12 cellular contexts compared by ENCODE assay signal in the genomic region with DNA sequence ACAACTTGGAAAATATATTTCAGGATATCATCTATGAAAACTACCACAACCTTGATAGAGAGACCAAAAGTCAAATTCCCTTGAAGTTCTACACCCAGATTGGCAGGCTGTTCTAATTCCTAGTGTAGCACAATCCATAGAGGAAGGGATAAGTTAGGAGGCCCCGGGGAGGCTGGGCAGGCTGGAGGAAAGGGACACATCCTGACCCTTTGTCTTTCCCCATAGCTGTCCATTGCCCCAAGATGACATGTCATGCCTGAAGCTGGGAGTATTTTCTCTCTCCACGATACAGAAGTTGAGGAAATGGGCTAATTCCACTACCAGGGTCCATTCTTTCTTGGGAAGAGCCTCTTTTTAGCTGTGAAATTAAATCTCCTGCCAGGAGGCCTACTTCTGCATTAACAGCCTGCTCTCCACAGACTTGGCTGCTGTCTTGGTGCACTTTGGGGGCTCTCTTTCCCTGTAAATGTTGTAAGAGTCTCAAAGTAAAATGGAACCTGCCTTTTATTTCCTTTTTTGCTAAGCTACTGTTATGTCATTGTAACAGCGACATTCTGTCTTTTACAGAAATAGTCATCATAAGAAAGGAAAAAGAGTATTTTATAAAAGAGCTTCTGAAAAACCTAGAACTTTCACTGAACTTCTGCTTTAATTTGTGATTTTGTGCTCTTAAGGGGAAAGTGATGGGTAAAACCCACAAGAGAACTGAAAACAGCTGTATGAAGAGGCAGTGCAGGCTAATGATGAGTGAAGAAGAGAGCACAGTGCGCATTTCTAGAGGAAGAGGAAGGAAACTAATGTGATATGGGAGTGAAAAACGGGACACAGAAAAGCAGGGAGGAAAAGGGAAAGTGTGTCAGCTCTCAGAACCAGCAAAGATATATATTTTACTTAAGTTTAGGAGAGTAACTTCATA. TPM values are rescaled to one million over a fixed set of nuclear protein-coding genes. Genes with fewer than 3 reads are reported as not detected.
A peak's percentile ranks its signal among the peaks of the same experiment; 100 is the strongest.
DNase-seq lines count a peak whose midpoint lies in the region; ATAC-seq, FAIRE-seq and TF ChIP-seq lines count a peak whose summit lies in the region.
"Not testable (repeated sequence)": the region's sequence is repeated elsewhere in the genome, so short reads cannot be mapped to it uniquely, and the experiment has no call there.
"Had no signal": no experiment of that assay in that cellular context is flagged by ENCODE, and none has a peak within 500 bp of the region (broad histone marks: within the 10 kb centered on the region; RNA-seq: fewer than 3 reads in every experiment).

No MANE protein-coding gene starts in this region.

- CTCF ChIA-PET in AG04450 (lab: Charles Lee) = interaction anchor here (0.6 to 2.2 kb wide), 8 partner anchors 18 to 575 kb away, joined by 3 to 8 read pairs (median 3); no protein-coding TSS in a partner anchor
- CTCF ChIA-PET in endothelial cell of umbilical vein (lab: Charles Lee) = interaction anchor here (0.7 to 1.8 kb wide), 9 partner anchors 10 to 253 kb away, joined by 3 to 16 read pairs (median 3); no protein-coding TSS in a partner anchor
- CTCF ChIA-PET in naive thymus-derived CD4-positive, alpha-beta T cell (lab: Charles Lee) = interaction anchor here (0.6 to 0.8 kb wide), 4 partner anchors 18 to 575 kb away, joined by 3 to 4 read pairs (median 3); no protein-coding TSS in a partner anchor

- H3K9me3 Mint-ChIP-seq in naive thymus-derived CD4-positive, alpha-beta T cell = not testable (repeated sequence)

- peak; percentile 53 for TF ChIP-seq CTCF in AG04450 (IDR thresholded peaks at IDR 0.05; ENCODE audit: low read depth, low read length)
- peak; percentile 64 for TF ChIP-seq CTCF in GM13977 (IDR thresholded peaks at IDR 0.05; ENCODE audit: extremely low read depth, insufficient read depth, missing control alignments)
- peak; percentile 56 for TF ChIP-seq CTCF in WERI-Rb-1 (IDR thresholded peaks at IDR 0.05; ENCODE audit: low read depth, low read length)
- TF ChIP-seq CTCF in endothelial cell of umbilical vein (IDR thresholded peaks at IDR 0.05; ENCODE audit: extremely low read depth in 1 of 2, insufficient read depth in 1 of 2, low read depth in 1 of 2, low read length in 2 of 2) = peak; percentile 30 to 46

- not testable (repeated sequence) for H3K36me3 Mint-ChIP-seq in naive thymus-derived CD4-positive, alpha-beta T cell

- not testable (repeated sequence) for H3K27ac ChIP-seq in AG04450 (ENCODE audit: low read depth, low read length); WERI-Rb-1; endothelial cell of umbilical vein (ENCODE audit: insufficient read depth, low read depth, low read length); naive thymus-derived CD4-positive, alpha-beta T cell (ENCODE audit: low read depth, low read length)

- not testable (repeated sequence) for TF ChIP-seq POLR2A in endothelial cell of umbilical vein (IDR thresholded peaks at IDR 0.05; ENCODE audit: low read depth, low read length)

- H3K4me3 Mint-ChIP-seq in naive thymus-derived CD4-positive, alpha-beta T cell = peak overlapping the region in 7 of 10 donors; percentile 35 to 66 (median 58)

- H3K9me3 ChIP-seq in AG04450 (ENCODE audit: control insufficient read depth, insufficient read depth, low read length); WERI-Rb-1 (ENCODE audit: severe bottlenecking); endothelial cell of umbilical vein (replicated peaks; ENCODE audit: control insufficient read depth, insufficient read depth, low read length); naive thymus-derived CD4-positive, alpha-beta T cell (ENCODE audit: control insufficient read depth in 2 of 3, low read length in 3 of 3): not testable (repeated sequence)

- H3K4me1 ChIP-seq in endothelial cell of umbilical vein (ENCODE audit: control insufficient read depth, extremely low read depth, insufficient read depth, low read length); naive thymus-derived CD4-positive, alpha-beta T cell (ENCODE audit: control insufficient read depth in 2 of 2, insufficient read depth in 2 of 2, low read length in 2 of 2): not testable (repeated sequence)

- ATAC-seq in GM21515 (IDR thresholded peaks at IDR 0.05; ENCODE audit: unreplicated experiment) = peak; percentile 73
- ATAC-seq in HG03066 (IDR thresholded peaks at IDR 0.05; ENCODE audit: low read depth, unreplicated experiment) = peak; percentile 57
- ATAC-seq in naive thymus-derived CD4-positive, alpha-beta T cell = peak; percentile 51

- in situ Hi-C loops in GM13977 (cut with MboI; ENCODE audit: low pct_unique_long_range_greater_than_20kb, low sequenced_read_pairs, unreplicated experiment) = loop anchor here (25.0 kb wide), 1 partner anchor 99 kb away; a partner anchor contains a TSS

- not testable (repeated sequence) for H4K20me1 ChIP-seq in endothelial cell of umbilical vein (replicated peaks; ENCODE audit: control insufficient read depth, extremely low read depth, insufficient read depth, low read length)

- DNase-seq in AG04450 (ENCODE audit: low read depth, low spot score); WERI-Rb-1: not testable (repeated sequence)
- peak; percentile 14 for DNase-seq in GM13977 (ENCODE audit: low spot score)
- peak; percentile 70 for DNase-seq in MV-4-11 (lab: John Stamatoyannopoulos, UW)
- DNase-seq in endothelial cell of umbilical vein (ENCODE audit: low read depth, low spot score) = peak; percentile 6
- peak in 2 of 9 donors; percentile 9 to 28 for DNase-seq in naive thymus-derived CD4-positive, alpha-beta T cell

- H3K4me2 ChIP-seq in endothelial cell of umbilical vein (ENCODE audit: insufficient read depth, low read length) = not testable (repeated sequence)

- not testable (repeated sequence) for H3K27me3 ChIP-seq in AG04450 (ENCODE audit: control insufficient read depth, insufficient read depth, low read length); WERI-Rb-1 (ENCODE audit: insufficient read depth, low read depth, severe bottlenecking); naive thymus-derived CD4-positive, alpha-beta T cell (ENCODE audit: control insufficient read depth in 2 of 2, insufficient read depth in 2 of 2, low read length in 2 of 2)
- peaks cover 0 to 18% of the 10 kb centered on the region in 2 experiments for H3K27me3 ChIP-seq in endothelial cell of umbilical vein (ENCODE audit: control insufficient read depth in 2 of 2, insufficient read depth in 2 of 2, low read length in 2 of 2)

- FAIRE-seq in endothelial cell of umbilical vein (lab: Jason Lieb, UNC) = peak; percentile 15

- POLR2A ChIA-PET in AG04450 (lab: Yijun Ruan, JAX); endothelial cell of umbilical vein (lab: Charles Lee); naive thymus-derived CD4-positive, alpha-beta T cell (lab: Charles Lee): not testable (repeated sequence)

- H3K27me3 Mint-ChIP-seq in naive thymus-derived CD4-positive, alpha-beta T cell = peaks cover 6 to 38% (median 19%) of the 10 kb centered on the region in 5 donors

- BruUV-seq in endothelial cell of umbilical vein (replicated peaks; lab: Mats Ljungman, UMichigan) = not testable (repeated sequence)

- H3K36me3 ChIP-seq in WERI-Rb-1; endothelial cell of umbilical vein (ENCODE audit: control insufficient read depth in 2 of 2, extremely low read depth in 1 of 2, insufficient read depth in 2 of 2, low read length in 2 of 2); naive thymus-derived CD4-positive, alpha-beta T cell (ENCODE audit: control insufficient read depth in 2 of 3, insufficient read depth in 3 of 3, low read length in 3 of 3): not testable (repeated sequence)

- H3K4me3 ChIP-seq in AG04450 (ENCODE audit: low read depth, low read length); WERI-Rb-1 (ENCODE audit: low read depth, low read length); endothelial cell of umbilical vein (replicated peaks in 1 of 3; ENCODE audit: insufficient read depth in 1 of 3, low read depth in 1 of 3, low read length in 3 of 3); naive thymus-derived CD4-positive, alpha-beta T cell (ENCODE audit: low read length): not testable (repeated sequence)

- not testable (repeated sequence) for H2AFZ ChIP-seq in endothelial cell of umbilical vein (ENCODE audit: low read depth, low read length)

- dilution Hi-C loops in endothelial cell of umbilical vein (cut with MboI; ENCODE audit: extremely low pct_ligation_motif_present, low sequenced_read_pairs) = not testable (repeated sequence)

- not testable (repeated sequence) for H3K79me2 ChIP-seq in endothelial cell of umbilical vein (ENCODE audit: control insufficient read depth, insufficient read depth, low read length)

- not testable (repeated sequence) for H3K4me1 Mint-ChIP-seq in naive thymus-derived CD4-positive, alpha-beta T cell

- not testable (repeated sequence) for H3K9ac ChIP-seq in endothelial cell of umbilical vein (replicated peaks; ENCODE audit: extremely low read depth, insufficient read depth, low read length)

- intact Hi-C loops in endothelial cell of umbilical vein (cut with micrococcal nuclease) = not testable (repeated sequence)
- intact Hi-C loops in naive thymus-derived CD4-positive, alpha-beta T cell (cut with micrococcal nuclease) = loop anchor here in 1 of 2 donors (1.0 kb wide), 1 partner anchor 576 kb away; no protein-coding TSS in a partner anchor

- not testable (repeated sequence) for H3K9me1 ChIP-seq in endothelial cell of umbilical vein (replicated peaks; ENCODE audit: control insufficient read depth, extremely low read depth, insufficient read depth, low read length)

- H3K27ac Mint-ChIP-seq in naive thymus-derived CD4-positive, alpha-beta T cell = peak overlapping the region in 2 of 9 donors; percentile 13 to 66

RNA-seq across cellular contexts. Expression of a gene that starts 3.4 kb away (rescaled TPM):
- polyA plus RNA-seq in AG04450 (2011; rRNA removed) (not detected in 2 replicates), endothelial cell of umbilical vein (not detected in 2 replicates)
- not detected in 2 replicates for polyA minus RNA-seq in AG04450 (2011; rRNA and poly(A)+ RNA removed)
- not detected in 2 replicates for total RNA-seq in endothelial cell of umbilical vein
- polyA plus RNA-seq in endothelial cell of umbilical vein (2011; cell fraction: cytosol; rRNA removed) = not detected in 2 replicates
- polyA plus RNA-seq in endothelial cell of umbilical vein (2011; cell fraction: nucleus; rRNA removed) = not detected in 2 replicates
- polyA plus RNA-seq in endothelial cell of umbilical vein (2012) = not detected in 2 replicates
- polyA minus RNA-seq in endothelial cell of umbilical vein = not detected in 2 replicates
- not detected for polyA minus RNA-seq in endothelial cell of umbilical vein (2011; cell fraction: cytosol; rRNA and poly(A)+ RNA removed)
- not detected in 2 replicates for polyA minus RNA-seq in endothelial cell of umbilical vein (2011; cell fraction: nucleus; rRNA and poly(A)+ RNA removed)
- not detected for total RNA-seq in naive thymus-derived CD4-positive, alpha-beta T cell
- not detected for polyA plus RNA-seq in naive thymus-derived CD4-positive, alpha-beta T cell
- total RNA-seq: activated CD8-positive, alpha-beta memory T cell treated with anti-CD3 and anti-CD28 coated beads for 36 hours; ascending aorta; frontal cortex; SJSA1 had no signal

RNA-seq across cellular contexts. Expression of a gene that starts 6.7 kb away (rescaled TPM):
- polyA plus RNA-seq in AG04450 (2011; rRNA removed) (not detected in 2 replicates), endothelial cell of umbilical vein (not detected in 2 replicates)
- not detected in 2 replicates for polyA minus RNA-seq in AG04450 (2011; rRNA and poly(A)+ RNA removed)
- total RNA-seq in endothelial cell of umbilical vein = not detected in 2 replicates
- not detected in 2 replicates for polyA plus RNA-seq in endothelial cell of umbilical vein (2011; cell fraction: cytosol; rRNA removed)
- polyA plus RNA-seq in endothelial cell of umbilical vein (2011; cell fraction: nucleus; rRNA removed) = not detected in 2 replicates
- not detected in 2 replicates for polyA plus RNA-seq in endothelial cell of umbilical vein (2012)
- polyA minus RNA-seq in endothelial cell of umbilical vein = not detected in 2 replicates
- not detected for polyA minus RNA-seq in endothelial cell of umbilical vein (2011; cell fraction: cytosol; rRNA and poly(A)+ RNA removed)
- not detected in 2 replicates for polyA minus RNA-seq in endothelial cell of umbilical vein (2011; cell fraction: nucleus; rRNA and poly(A)+ RNA removed)
- total RNA-seq in naive thymus-derived CD4-positive, alpha-beta T cell = not detected
- polyA plus RNA-seq in naive thymus-derived CD4-positive, alpha-beta T cell = not detected
- total RNA-seq: activated CD8-positive, alpha-beta memory T cell treated with anti-CD3 and anti-CD28 coated beads for 36 hours; ascending aorta; frontal cortex; SJSA1 had no signal

RNA-seq across cellular contexts. Expression of a gene that starts 11.7 kb away (rescaled TPM):
- polyA plus RNA-seq in AG04450 (2011; rRNA removed) = not detected in 2 replicates
- polyA minus RNA-seq in AG04450 (2011; rRNA and poly(A)+ RNA removed) = not detected in 2 replicates
- total RNA-seq in endothelial cell of umbilical vein = not detected in 2 replicates
- not detected in 2 replicates for polyA plus RNA-seq in endothelial cell of umbilical vein
- not detected in 2 replicates for polyA plus RNA-seq in endothelial cell of umbilical vein (2011; cell fraction: cytosol; rRNA removed)
- not detected in 2 replicates for polyA plus RNA-seq in endothelial cell of umbilical vein (2011; cell fraction: nucleus; rRNA removed)
- polyA plus RNA-seq in endothelial cell of umbilical vein (2012) = not detected in 2 replicates
- not detected in 2 replicates for polyA minus RNA-seq in endothelial cell of umbilical vein
- not detected for polyA minus RNA-seq in endothelial cell of umbilical vein (2011; cell fraction: cytosol; rRNA and poly(A)+ RNA removed)
- polyA minus RNA-seq in endothelial cell of umbilical vein (2011; cell fraction: nucleus; rRNA and poly(A)+ RNA removed) = not detected in 2 replicates
- total RNA-seq in naive thymus-derived CD4-positive, alpha-beta T cell = not detected
- not detected for polyA plus RNA-seq in naive thymus-derived CD4-positive, alpha-beta T cell
- total RNA-seq: activated CD8-positive, alpha-beta memory T cell treated with anti-CD3 and anti-CD28 coated beads for 36 hours; ascending aorta; frontal cortex; SJSA1 had no signal

RNA-seq across cellular contexts. Expression of a gene that starts 14.4 kb away (rescaled TPM):
- polyA plus RNA-seq in AG04450 (2011; rRNA removed) = not detected in 2 replicates
- not detected in 2 replicates for polyA minus RNA-seq in AG04450 (2011; rRNA and poly(A)+ RNA removed)
- total RNA-seq in endothelial cell of umbilical vein = not detected in 2 replicates
- polyA plus RNA-seq in endothelial cell of umbilical vein = not detected in 2 replicates
- polyA plus RNA-seq in endothelial cell of umbilical vein (2011; cell fraction: cytosol; rRNA removed) = not detected in 2 replicates
- not detected in 2 replicates for polyA plus RNA-seq in endothelial cell of umbilical vein (2011; cell fraction: nucleus; rRNA removed)
- not detected in 2 replicates for polyA plus RNA-seq in endothelial cell of umbilical vein (2012)
- not detected in 2 replicates for polyA minus RNA-seq in endothelial cell of umbilical vein
- not detected for polyA minus RNA-seq in endothelial cell of umbilical vein (2011; cell fraction: cytosol; rRNA and poly(A)+ RNA removed)
- polyA minus RNA-seq in endothelial cell of umbilical vein (2011; cell fraction: nucleus; rRNA and poly(A)+ RNA removed) = not detected in 2 replicates
- total RNA-seq in naive thymus-derived CD4-positive, alpha-beta T cell = not detected
- not detected for polyA plus RNA-seq in naive thymus-derived CD4-positive, alpha-beta T cell
- total RNA-seq: activated CD8-positive, alpha-beta memory T cell treated with anti-CD3 and anti-CD28 coated beads for 36 hours; ascending aorta; frontal cortex; SJSA1 had no signal

RNA-seq across cellular contexts. Expression of a gene that starts 26.1 kb away (rescaled TPM):
- polyA plus RNA-seq in AG04450 (2011; rRNA removed) = not detected in 2 replicates
- polyA minus RNA-seq in AG04450 (2011; rRNA and poly(A)+ RNA removed) = not detected in 2 replicates
- total RNA-seq in endothelial cell of umbilical vein = not detected in 2 replicates
- not detected in 2 replicates for polyA plus RNA-seq in endothelial cell of umbilical vein
- polyA plus RNA-seq in endothelial cell of umbilical vein (2011; cell fraction: cytosol; rRNA removed) = not detected in 2 replicates
- polyA plus RNA-seq in endothelial cell of umbilical vein (2011; cell fraction: nucleus; rRNA removed) = not detected in 2 replicates
- not detected in 2 replicates for polyA plus RNA-seq in endothelial cell of umbilical vein (2012)
- polyA minus RNA-seq in endothelial cell of umbilical vein = not detected in 2 replicates
- not detected for polyA minus RNA-seq in endothelial cell of umbilical vein (2011; cell fraction: cytosol; rRNA and poly(A)+ RNA removed)
- not detected in 2 replicates for polyA minus RNA-seq in endothelial cell of umbilical vein (2011; cell fraction: nucleus; rRNA and poly(A)+ RNA removed)
- total RNA-seq in naive thymus-derived CD4-positive, alpha-beta T cell = not detected
- not detected for polyA plus RNA-seq in naive thymus-derived CD4-positive, alpha-beta T cell
- total RNA-seq: activated CD8-positive, alpha-beta memory T cell treated with anti-CD3 and anti-CD28 coated beads for 36 hours; ascending aorta; frontal cortex; SJSA1 had no signal
